ENCODE assay signal across 34 cellular contexts in the genomic region with DNA sequence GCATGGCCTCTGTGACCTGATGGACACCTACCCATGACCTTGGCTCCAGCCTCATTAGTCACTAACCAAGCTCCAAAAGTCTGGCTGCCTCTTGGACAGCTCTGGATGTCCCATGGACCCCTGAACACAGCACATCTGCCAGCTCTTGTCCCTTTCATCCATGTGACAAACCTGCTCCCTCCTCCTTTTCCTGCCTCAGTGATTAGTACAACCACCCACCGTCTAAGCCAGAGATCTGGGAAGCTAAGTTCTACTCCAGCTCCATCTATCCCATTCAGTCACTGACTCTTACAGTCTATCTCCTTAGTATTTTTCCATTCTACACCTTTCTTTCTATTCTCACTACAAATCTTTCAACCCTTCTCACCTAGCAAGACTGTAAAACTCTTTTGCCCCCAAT. TPM values are rescaled to one million over a fixed set of nuclear protein-coding genes. Genes with fewer than 3 reads are reported as not detected.
"Had no signal": no experiment of that assay in that cellular context is flagged by ENCODE, and none has a peak within 500 bp of the region (broad histone marks: within the 10 kb centered on the region; RNA-seq: fewer than 3 reads in every experiment).

No MANE protein-coding gene starts in this region.

- H3K4me1 ChIP-seq: testis had no signal

- H2AFZ ChIP-seq: hepatocyte had no signal

- H3K27ac Mint-ChIP-seq: activated CD4-positive, alpha-beta T cell treated with anti-CD3 and anti-CD28 coated beads for 36 hours; nephron; stimulated activated naive B cell treated with anti-CD40 and anti-IgM and Interleukin-4, amounts not matched to agents 10 μg/mL and 1 μg/mL and 100 μg/mL, for 72 hours had no signal

- H3K9me3 ChIP-seq: adrenal gland, ascending aorta, gastroesophageal sphincter, neutrophil, prostate gland, testis, transverse colon had no signal

- H3K4me3 Mint-ChIP-seq: activated CD4-positive, alpha-beta T cell treated with anti-CD3 and anti-CD28 coated beads for 36 hours; brain; nephron; stimulated activated naive B cell treated with anti-CD40 and anti-IgM and Interleukin-4, amounts not matched to agents 10 μg/mL and 1 μg/mL and 100 μg/mL, for 72 hours had no signal

- H3K4me3 ChIP-seq: adrenal gland, ascending aorta, cardiac muscle cell, coronary artery, dorsolateral prefrontal cortex, gastroesophageal sphincter, hepatocyte, prostate gland, skin epidermis, testis, transverse colon had no signal

- H3K4me2 ChIP-seq: hepatocyte had no signal

- H3K27ac ChIP-seq: adrenal gland, ascending aorta, cardiac muscle cell, coronary artery, dorsolateral prefrontal cortex, gastroesophageal sphincter, hepatocyte, neutrophil, prostate gland, skin epidermis, testis, transverse colon had no signal

- DNase-seq: activated CD4-positive, alpha-beta T cell treated with anti-CD3 and anti-CD28 coated beads for 36 hours; activated CD4-positive, CD25-positive, alpha-beta regulatory T cell; activated CD8-positive, alpha-beta memory T cell treated with anti-CD3 and anti-CD28 coated beads for 24 hours; activated gamma-delta T cell; activated naive CD4-positive, alpha-beta T cell treated with anti-CD3 and anti-CD28 coated beads, Interleukin-2, amount 50 U/mL, for 16 hours; activated T-cell treated with anti-CD3 and anti-CD28 coated beads, Interleukin-2, amount 50 U/mL, for 1 hour; adrenal gland; cerebellar nuclear complex; dorsolateral prefrontal cortex; effector memory CD4-positive, alpha-beta T cell; erythroblast; islet precursor cell; left cardiac atrium; left ventricle myocardium superior; retina; stimulated activated CD4-positive, alpha-beta T cell treated with anti-CD3 and anti-CD28 coated beads, Interleukin-4, amount 100 ng/mL, for 24 hours; stimulated activated naive B cell treated with anti-CD40 and anti-IgM and Interleukin-4, amounts not matched to agents 10 μg/mL and 1 μg/mL and 100 μg/mL, for 72 hours; testis; transverse colon had no signal

- ATAC-seq: activated CD4-positive, alpha-beta T cell treated with anti-CD3 and anti-CD28 coated beads for 36 hours; gastroesophageal sphincter; left cardiac atrium; left ventricle myocardium superior; sciatic nerve; stimulated activated naive B cell treated with anti-CD40 and anti-IgM and Interleukin-4, amounts not matched to agents 10 μg/mL and 1 μg/mL and 100 μg/mL, for 72 hours had no signal

- H3K27me3 ChIP-seq: adrenal gland, ascending aorta, cardiac muscle cell, dorsolateral prefrontal cortex, gastroesophageal sphincter, hepatocyte, neutrophil, testis, transverse colon had no signal

- H3K27me3 Mint-ChIP-seq: activated CD4-positive, alpha-beta T cell treated with anti-CD3 and anti-CD28 coated beads for 36 hours; stimulated activated naive B cell treated with anti-CD40 and anti-IgM and Interleukin-4, amounts not matched to agents 10 μg/mL and 1 μg/mL and 100 μg/mL, for 72 hours had no signal

- H3K9me3 Mint-ChIP-seq: brain; nephron; stimulated activated naive B cell treated with anti-CD40 and anti-IgM and Interleukin-4, amounts not matched to agents 10 μg/mL and 1 μg/mL and 100 μg/mL, for 72 hours had no signal

RNA-seq across cellular contexts. Expression of a gene that starts 19.7 kb away (rescaled TPM):
- total RNA-seq: left ventricle myocardium superior, lung microvascular endothelial cell, osteocyte had no signal

RNA-seq across cellular contexts. Expression of a gene that starts 31.1 kb away (rescaled TPM):
- total RNA-seq: activated CD4-positive, alpha-beta T cell treated with anti-CD3 and anti-CD28 coated beads for 36 hours; ascending aorta; gastroesophageal sphincter; lung microvascular endothelial cell; osteocyte; prostate gland; sciatic nerve; T-helper 1 cell treated with Interleukin-12 subunit alpha and Interleukin-12 subunit beta and Interleukin-4 antibody, amounts not matched to agents 30 ng/mL and 1 ng/mL, for 36 hours; urinary bladder had no signal
- polyA plus RNA-seq: urinary bladder had no signal
